In the genomic region with DNA sequence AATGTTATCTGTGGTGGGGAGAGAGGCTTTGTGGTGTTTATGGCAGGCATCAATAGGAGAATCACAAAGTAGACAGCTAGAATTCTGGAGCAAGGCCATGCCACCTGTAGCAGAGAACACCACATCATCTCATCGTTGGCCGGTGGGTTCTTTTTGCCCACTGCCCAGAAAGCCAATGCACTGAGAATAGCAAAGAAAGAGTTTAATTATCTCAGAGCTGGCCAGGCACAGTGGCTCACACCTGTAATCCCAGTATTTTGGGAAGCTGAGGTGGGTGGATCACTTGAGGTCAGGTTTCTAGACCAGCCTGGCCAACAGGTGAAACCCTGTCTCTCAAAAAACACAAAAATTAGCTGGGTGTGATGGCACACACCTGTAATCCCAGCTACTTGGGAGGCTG, we compare ENCODE assay signal across 29 cellular contexts.
DNase-seq lines count a peak whose midpoint lies in the region; ATAC-seq, FAIRE-seq and TF ChIP-seq lines count a peak whose summit lies in the region.
"Had no signal": no experiment of that assay in that cellular context is flagged by ENCODE, and none has a peak within 500 bp of the region (broad histone marks: within the 10 kb centered on the region; RNA-seq: fewer than 3 reads in every experiment).

No MANE protein-coding gene starts in this region.

- TF ChIP-seq POLR2A in esophagus muscularis mucosa (IDR thresholded peaks at IDR 0.05; ENCODE audit: low read depth) = no peak
- no peak for TF ChIP-seq POLR2A in upper lobe of left lung (IDR thresholded peaks at IDR 0.05)

- H3K27me3 ChIP-seq in astrocyte (ENCODE audit: insufficient read depth, low read length) (peaks cover 51% of the 10 kb centered on the region), esophagus muscularis mucosa (no peaks in the 10 kb centered on the region), smooth muscle cell (ENCODE audit: low read depth) (peaks cover 20% of the 10 kb centered on the region), upper lobe of left lung (no peaks in the 10 kb centered on the region)
- H3K27me3 ChIP-seq: BE2C, BLaER1 had no signal

- H3K9me3 ChIP-seq in astrocyte (ENCODE audit: insufficient read depth, low read depth, low read length) = peaks cover 2% of the 10 kb centered on the region
- H3K9me3 ChIP-seq in esophagus muscularis mucosa = peaks cover 0 to under 1% (median 0%) of the 10 kb centered on the region in 4 donors
- H3K9me3 ChIP-seq in smooth muscle cell (replicated peaks; ENCODE audit: low read depth) = no peaks in the 10 kb centered on the region
- no peaks in the 10 kb centered on the region for H3K9me3 ChIP-seq in upper lobe of left lung
- H3K9me3 ChIP-seq: BE2C, BLaER1 had no signal

- peaks cover 22 to 25% of the 10 kb centered on the region in 2 donors for H3K4me1 Mint-ChIP-seq in natural killer cell treated with Interleukin-12 subunit alpha and Interleukin-12 subunit beta and Interleukin-15 and Interleukin-18, amount 100 ng/mL, for 72 hours (ENCODE audit: low read depth in 2 of 2)
- H3K4me1 Mint-ChIP-seq in natural killer cell (peaks cover 0 to 14% of the 10 kb centered on the region in 2 donors), astrocyte (ENCODE audit: low read depth, unreplicated experiment) (peaks cover 44% of the 10 kb centered on the region)
- H3K4me1 Mint-ChIP-seq: CD14-positive monocyte; CD4-positive, alpha-beta memory T cell; CD4-positive, CD25-positive, alpha-beta regulatory T cell; CD8-positive, alpha-beta memory T cell had no signal

- H3K4me1 ChIP-seq in astrocyte (ENCODE audit: insufficient read depth, low read length) (peaks cover 3% of the 10 kb centered on the region), esophagus muscularis mucosa (no peaks in the 10 kb centered on the region), smooth muscle cell (ENCODE audit: low read depth) (no peaks in the 10 kb centered on the region), upper lobe of left lung (no peaks in the 10 kb centered on the region)
- H3K4me1 ChIP-seq: BE2C had no signal

- in situ Hi-C loops in GM13976 (cut with MboI; ENCODE audit: low sequenced_read_pairs, unreplicated experiment) = no loop called here

- H4K20me1 ChIP-seq in astrocyte (ENCODE audit: insufficient read depth, low read length) (no peaks in the 10 kb centered on the region), smooth muscle cell (ENCODE audit: low read depth) (peaks cover 6% of the 10 kb centered on the region)
- H4K20me1 ChIP-seq: BLaER1 had no signal

- H3K27ac Mint-ChIP-seq in natural killer cell treated with Interleukin-12 subunit alpha and Interleukin-12 subunit beta and Interleukin-15 and Interleukin-18, amount 100 ng/mL, for 72 hours = peak overlapping the region in 1 of 2 donors; percentile 66
- peak overlapping the region in 1 of 2 donors; percentile 36 for H3K27ac Mint-ChIP-seq in natural killer cell
- H3K27ac Mint-ChIP-seq in astrocyte (ENCODE audit: unreplicated experiment) = peak overlapping the region; percentile 98
- H3K27ac Mint-ChIP-seq: CD14-positive monocyte; CD4-positive, alpha-beta memory T cell; CD4-positive, CD25-positive, alpha-beta regulatory T cell; CD8-positive, alpha-beta memory T cell had no signal

- ATAC-seq in natural killer cell treated with Interleukin-12 subunit alpha and Interleukin-12 subunit beta and Interleukin-15 and Interleukin-18, amount 100 ng/mL, for 72 hours = no peak
- ATAC-seq in natural killer cell = no peak
- no peak for ATAC-seq in upper lobe of left lung (ENCODE audit: low FRiP score in 2 of 2)
- ATAC-seq: GM12878 had no signal

- 90% methylated on average over 2 of the region's 2 CpGs for WGBS in esophagus muscularis mucosa
- 96% methylated on average over 2 of the region's 2 CpGs for WGBS in smooth muscle cell (ENCODE audit: low lambda C conversion rate)
- WGBS in upper lobe of left lung, 2 donors = 93 to 100% methylated on average over 2 of the region's 2 CpGs

- no peak overlapping the region for H3K9ac ChIP-seq in astrocyte (ENCODE audit: low read length)
- H3K9ac ChIP-seq in smooth muscle cell (ENCODE audit: low read depth) = no peak overlapping the region
- H3K9ac ChIP-seq: BLaER1 had no signal

- no peaks in the 10 kb centered on the region for H3K79me2 ChIP-seq in astrocyte (ENCODE audit: insufficient read depth, low read length)
- no peaks in the 10 kb centered on the region for H3K79me2 ChIP-seq in smooth muscle cell (ENCODE audit: low read depth)

- H3K9me3 Mint-ChIP-seq in natural killer cell treated with Interleukin-12 subunit alpha and Interleukin-12 subunit beta and Interleukin-15 and Interleukin-18, amount 100 ng/mL, for 72 hours = no peaks in the 10 kb centered on the region
- H3K9me3 Mint-ChIP-seq in natural killer cell = no peaks in the 10 kb centered on the region
- H3K9me3 Mint-ChIP-seq in astrocyte (ENCODE audit: unreplicated experiment) = no peaks in the 10 kb centered on the region

- intact Hi-C loops in natural killer cell (cut with micrococcal nuclease) = no loop called here
- intact Hi-C loops in esophagus muscularis mucosa (cut with DNase I) = no loop called here

- H2AFZ ChIP-seq in astrocyte (ENCODE audit: low read depth, low read length) (no peak overlapping the region), smooth muscle cell (ENCODE audit: low read depth) (no peak overlapping the region)

- no peak for TF ChIP-seq CTCF in natural killer cell (IDR thresholded peaks at IDR 0.05)
- TF ChIP-seq CTCF in astrocyte (IDR thresholded peaks at IDR 0.05; ENCODE audit: insufficient read depth, low read depth, low read length) = no peak
- TF ChIP-seq CTCF in esophagus muscularis mucosa (IDR thresholded peaks at IDR 0.05) = no peak
- TF ChIP-seq CTCF in smooth muscle cell (IDR thresholded peaks at IDR 0.05; ENCODE audit: borderline replicate concordance, insufficient read depth, poor library complexity, severe bottlenecking) = no peak
- TF ChIP-seq CTCF in upper lobe of left lung (IDR thresholded peaks at IDR 0.05) = no peak
- no peak for TF ChIP-seq CTCF in GM13976 (IDR thresholded peaks at IDR 0.05; ENCODE audit: borderline replicate concordance, control extremely low read depth, extremely low read depth, insufficient read depth, missing control alignments)

- H3F3A ChIP-seq in smooth muscle cell (ENCODE audit: low read depth) = peaks cover 4% of the 10 kb centered on the region

- H3K27ac ChIP-seq in astrocyte (ENCODE audit: low read depth, low read length) (no peak overlapping the region), esophagus muscularis mucosa (replicated peaks in 1 of 4) (no peak overlapping the region), smooth muscle cell (ENCODE audit: low read depth) (no peak overlapping the region), upper lobe of left lung (no peak overlapping the region)
- H3K27ac ChIP-seq: BLaER1 had no signal

- no peaks in the 10 kb centered on the region for H3K36me3 Mint-ChIP-seq in natural killer cell treated with Interleukin-12 subunit alpha and Interleukin-12 subunit beta and Interleukin-15 and Interleukin-18, amount 100 ng/mL, for 72 hours
- H3K36me3 Mint-ChIP-seq in natural killer cell (no peaks in the 10 kb centered on the region), astrocyte (ENCODE audit: low read depth, unreplicated experiment) (no peaks in the 10 kb centered on the region)
- H3K36me3 Mint-ChIP-seq: CD14-positive monocyte; CD4-positive, alpha-beta memory T cell; CD4-positive, CD25-positive, alpha-beta regulatory T cell; CD8-positive, alpha-beta memory T cell had no signal

- no peak for FAIRE-seq in astrocyte (lab: Jason Lieb, UNC)
- FAIRE-seq: A204.1, GM12878, GM12892, GM19239 had no signal

- H3K4me3 ChIP-seq in astrocyte (ENCODE audit: insufficient read depth, low read depth, low read length) (no peak overlapping the region), esophagus muscularis mucosa (no peak overlapping the region), smooth muscle cell (no peak overlapping the region), upper lobe of left lung (no peak overlapping the region)
- H3K4me3 ChIP-seq: BLaER1, GM12878 had no signal

- no peaks in the 10 kb centered on the region for H3K36me3 ChIP-seq in astrocyte (ENCODE audit: insufficient read depth, low read length)
- H3K36me3 ChIP-seq in esophagus muscularis mucosa = no peaks in the 10 kb centered on the region
- no peaks in the 10 kb centered on the region for H3K36me3 ChIP-seq in smooth muscle cell (ENCODE audit: low read depth)
- no peaks in the 10 kb centered on the region for H3K36me3 ChIP-seq in upper lobe of left lung
- H3K36me3 ChIP-seq: BE2C, BLaER1 had no signal

- no peak for DNase-seq in natural killer cell treated with Interleukin-12 subunit alpha and Interleukin-12 subunit beta and Interleukin-15 and Interleukin-18, amount 100 ng/mL, for 72 hours (ENCODE audit: low spot score)
- DNase-seq in natural killer cell (no peak), astrocyte (ENCODE audit: low read depth) (no peak), esophagus muscularis mucosa (ENCODE audit: extremely low spot score) (peak; percentile 86), smooth muscle cell (lab: John Stamatoyannopoulos, UW; ENCODE audit: unreplicated experiment) (no peak), upper lobe of left lung (no peak), middle frontal gyrus (ENCODE audit: extremely low spot score, low spot score) (no peak), GM13976 (ENCODE audit: low spot score) (no peak)
- DNase-seq: 8988T; ACHN; BE2C; C1 segment of cervical spinal cord; CD4-positive, alpha-beta memory T cell; CD4-positive, CD25-positive, alpha-beta regulatory T cell; CD8-positive, alpha-beta memory T cell; COR-L47; DMS 273 treated with DMSO at 0.1 percent for 48 hours; DMS153; DMS53; DMS79; DND-41; EL; GDM1 had no signal

- peaks cover 10 to 15% of the 10 kb centered on the region in 2 donors for H3K27me3 Mint-ChIP-seq in natural killer cell treated with Interleukin-12 subunit alpha and Interleukin-12 subunit beta and Interleukin-15 and Interleukin-18, amount 100 ng/mL, for 72 hours
- peaks cover 6 to 8% of the 10 kb centered on the region in 2 donors for H3K27me3 Mint-ChIP-seq in natural killer cell (ENCODE audit: low read depth in 2 of 2)
- peaks cover 1% of the 10 kb centered on the region for H3K27me3 Mint-ChIP-seq in astrocyte (ENCODE audit: low read depth, unreplicated experiment)
- H3K27me3 Mint-ChIP-seq: CD4-positive, CD25-positive, alpha-beta regulatory T cell had no signal

- H3K4me2 ChIP-seq in astrocyte (ENCODE audit: low read length) (no peak overlapping the region), smooth muscle cell (peak overlapping the region; percentile 13)
- H3K4me2 ChIP-seq: BLaER1 had no signal

- TF ChIP-seq EP300 in esophagus muscularis mucosa (IDR thresholded peaks at IDR 0.05) = no peak
- no peak for TF ChIP-seq EP300 in upper lobe of left lung (IDR thresholded peaks at IDR 0.05)

- peak overlapping the region; percentile 75 for H3K4me3 Mint-ChIP-seq in natural killer cell treated with Interleukin-12 subunit alpha and Interleukin-12 subunit beta and Interleukin-15 and Interleukin-18, amount 100 ng/mL, for 72 hours
- H3K4me3 Mint-ChIP-seq in natural killer cell (no peak overlapping the region), astrocyte (ENCODE audit: unreplicated experiment) (no peak overlapping the region)
- H3K4me3 Mint-ChIP-seq: CD14-positive monocyte; CD4-positive, alpha-beta memory T cell; CD4-positive, CD25-positive, alpha-beta regulatory T cell; CD8-positive, alpha-beta memory T cell had no signal
